In genomic region chr20:3550857-3551256, GRCh38 we compare ENCODE assay signal across 19 cellular contexts.
A peak's percentile ranks its signal among the peaks of the same experiment; 100 is the strongest.
DNase-seq lines count a peak whose midpoint lies in the region; ATAC-seq, FAIRE-seq and TF ChIP-seq lines count a peak whose summit lies in the region.
"Had no signal": no experiment of that assay in that cellular context is flagged by ENCODE, and none has a peak within 500 bp of the region (broad histone marks: within the 10 kb centered on the region; RNA-seq: fewer than 3 reads in every experiment).

No MANE protein-coding gene starts in this region.

- DNase-seq in IMR-90 (no peak), bronchial epithelial cell (ENCODE audit: low read depth) (no peak), thyroid gland (peak; percentile 40 to 44)
- DNase-seq: CD8-positive, alpha-beta T cell; COR-L47; DMS153; DMS79 treated with DMSO at 0.1 percent for 48 hours; EL; H7 had no signal

- no peak overlapping the region for H2AFZ ChIP-seq in IMR-90 (replicated peaks; ENCODE audit: low read length, poor library complexity)
- H2AFZ ChIP-seq: GM23338 had no signal

- no peak overlapping the region for H3K27ac ChIP-seq in IMR-90 (ENCODE audit: insufficient read depth, low read length)
- peak overlapping the region; percentile 73 to 81 for H3K27ac ChIP-seq in liver (ENCODE audit: low read depth in 1 of 2, low read length in 2 of 2)
- H3K27ac ChIP-seq in thyroid gland, result no peak overlapping the region
- no peak overlapping the region for H3K27ac ChIP-seq in gastroesophageal sphincter

- ATAC-seq in IMR-90 (ENCODE audit: low read depth), result no peak
- ATAC-seq in HG03460 (IDR thresholded peaks at IDR 0.05; ENCODE audit: unreplicated experiment), result no peak
- no peak for ATAC-seq in gastroesophageal sphincter
- no peak for ATAC-seq in HG03025 (IDR thresholded peaks at IDR 0.05; ENCODE audit: low FRiP score, unreplicated experiment)
- ATAC-seq: CD8-positive, alpha-beta T cell; GM23338; K562 had no signal

- no peak overlapping the region for H2BK15ac ChIP-seq in IMR-90 (ENCODE audit: low read depth, low read length)

- TF ChIP-seq CTCF in IMR-90 (conservative IDR thresholded peaks at IDR 0.05; ENCODE audit: low read depth, low read length), result no peak
- TF ChIP-seq CTCF in bronchial epithelial cell (IDR thresholded peaks at IDR 0.05; ENCODE audit: insufficient read depth, low read length, severe bottlenecking), result no peak
- peak; percentile 25 for TF ChIP-seq CTCF in liver (IDR thresholded peaks at IDR 0.05; ENCODE audit: low read depth, low read length, missing input control)
- no peak for TF ChIP-seq CTCF in thyroid gland (IDR thresholded peaks at IDR 0.05)
- TF ChIP-seq CTCF in gastroesophageal sphincter (IDR thresholded peaks at IDR 0.05), result no peak

- no peak overlapping the region for H3K14ac ChIP-seq in IMR-90 (replicated peaks; ENCODE audit: low read depth, low read length)

- H4K20me1 ChIP-seq in IMR-90 (ENCODE audit: insufficient read depth, low read length), result no peaks in the 10 kb centered on the region

- H2BK5ac ChIP-seq in IMR-90 (ENCODE audit: low read depth, low read length, poor library complexity, severe bottlenecking), result no peak overlapping the region

- H2BK20ac ChIP-seq in IMR-90 (ENCODE audit: low read depth, low read length), result no peak overlapping the region

- H4K5ac ChIP-seq in IMR-90 (ENCODE audit: low read depth, low read length), result no peak overlapping the region

- no peak for TF ChIP-seq RAD21 in IMR-90 (IDR thresholded peaks at IDR 0.05; ENCODE audit: low read length)
- TF ChIP-seq RAD21 in liver (IDR thresholded peaks at IDR 0.05), result peak in 1 of 2 donors; percentile 23

- H3K27me3 ChIP-seq in IMR-90 (ENCODE audit: control insufficient read depth, insufficient read depth, low read length) (no peaks in the 10 kb centered on the region), bronchial epithelial cell (ENCODE audit: control insufficient read depth, insufficient read depth, low read length) (no peaks in the 10 kb centered on the region), liver (ENCODE audit: control insufficient read depth in 4 of 4, insufficient read depth in 4 of 4, low read length in 3 of 4) (no peaks in the 10 kb centered on the region), thyroid gland (no peaks in the 10 kb centered on the region), gastroesophageal sphincter (no peaks in the 10 kb centered on the region)

- H3K18ac ChIP-seq in IMR-90 (ENCODE audit: low read depth, low read length), result no peak overlapping the region

- no TSS peak for BruUV-seq in IMR-90 (replicated peaks; lab: Mats Ljungman, UMichigan)

- H3K36me3 ChIP-seq in IMR-90 (ENCODE audit: control insufficient read depth, insufficient read depth, low read length), result peaks cover 5% of the 10 kb centered on the region; the same call in 1 of the 2 replicates
- peaks cover 7% of the 10 kb centered on the region for H3K36me3 ChIP-seq in bronchial epithelial cell (ENCODE audit: control insufficient read depth, insufficient read depth, low read length)
- H3K36me3 ChIP-seq in liver (ENCODE audit: control insufficient read depth in 4 of 4, insufficient read depth in 3 of 4, low read depth in 1 of 4, low read length in 3 of 4), result peaks cover 0 to 4% (median under 1%) of the 10 kb centered on the region in 4 donors
- no peaks in the 10 kb centered on the region for H3K36me3 ChIP-seq in thyroid gland
- H3K36me3 ChIP-seq in gastroesophageal sphincter, result peaks cover 0 to 54% of the 10 kb centered on the region in 2 donors

- no peak for TF ChIP-seq EP300 in gastroesophageal sphincter (IDR thresholded peaks at IDR 0.05)

- in situ Hi-C loops in IMR-90 (cut with MboI; ENCODE audit: low sequenced_read_pairs), result no loop called here

- no peak overlapping the region for H2BK120ac ChIP-seq in IMR-90 (ENCODE audit: low read depth, low read length)

- no peak overlapping the region for H3K4ac ChIP-seq in IMR-90 (ENCODE audit: low read depth, low read length)

- H3K4me1 ChIP-seq in IMR-90 (ENCODE audit: control insufficient read depth, insufficient read depth, low read length), result no peaks in the 10 kb centered on the region
- peaks cover 2 to 52% (median 38%) of the 10 kb centered on the region in 4 donors for H3K4me1 ChIP-seq in liver (ENCODE audit: control insufficient read depth in 4 of 4, insufficient read depth in 4 of 4, low read length in 3 of 4)
- peaks cover 0 to 14% of the 10 kb centered on the region in 2 donors for H3K4me1 ChIP-seq in thyroid gland
- no peaks in the 10 kb centered on the region for H3K4me1 ChIP-seq in gastroesophageal sphincter

- no CpG with 5 or more reads among the region's 1 CpG for WGBS in IMR-90 (ENCODE audit: extremely low coverage in 2 of 2, insufficient read length in 1 of 2), 2 experiments
- 25% methylated on average over 1 of the region's 1 CpG for WGBS in liver
- WGBS in thyroid gland, 2 donors, result 17 to 26% methylated on average over 1 of the region's 1 CpG
- WGBS in gastroesophageal sphincter (ENCODE audit: low coverage in 1 of 2), 2 donors, result 20% methylated on average over 1 of the region's 1 CpG; no CpG with 5 or more reads in 1 of the 2 donors

- H3K9me1 ChIP-seq in IMR-90 (ENCODE audit: insufficient read depth, low read length), result peaks cover 3% of the 10 kb centered on the region

- no peak overlapping the region for H2AK5ac ChIP-seq in IMR-90 (ENCODE audit: low read depth, low read length)

- peak; percentile 86 for FAIRE-seq in bronchial epithelial cell (lab: Jason Lieb, UNC)
- FAIRE-seq: D721Med, G401.6, GM12891, HTR-8/SVneo, K562 had no signal

- 0 out of 2 replicates have a peak overlapping the region, but pooled peaks have one; percentile 32 for H3K23ac ChIP-seq in IMR-90 (ENCODE audit: low read depth, low read length)

- POLR2A ChIA-PET in IMR-90 (lab: Charles Lee; ENCODE audit: unreplicated experiment), result no interaction called here

- no peaks in the 10 kb centered on the region for H3K9me3 ChIP-seq in IMR-90 (ENCODE audit: control insufficient read depth, insufficient read depth, low read length)
- H3K9me3 ChIP-seq in liver (ENCODE audit: control insufficient read depth in 4 of 4, low read length in 3 of 4), result no peaks in the 10 kb centered on the region
- no peaks in the 10 kb centered on the region for H3K9me3 ChIP-seq in thyroid gland
- H3K9me3 ChIP-seq in gastroesophageal sphincter, result no peaks in the 10 kb centered on the region

- peaks cover 9 to 14% of the 10 kb centered on the region in 2 experiments; a peak in 3 of 4 replicates for H3K79me1 ChIP-seq in IMR-90 (ENCODE audit: low read depth in 1 of 2, low read length in 2 of 2)

- no peak overlapping the region for H3K4me2 ChIP-seq in IMR-90 (ENCODE audit: low read depth, low read length)
- H3K4me2 ChIP-seq: GM23338 had no signal

- CTCF ChIA-PET in IMR-90 (lab: Yijun Ruan, JAX), result interaction anchor here (0.6 kb wide), 1 partner anchor 590 kb away, joined by 3 read pairs; no protein-coding TSS in a partner anchor

- H2AK9ac ChIP-seq in IMR-90 (replicated peaks; ENCODE audit: low read depth, low read length, poor library complexity), result no peak overlapping the region

- H3K4me3 ChIP-seq in IMR-90 (ENCODE audit: insufficient read depth, low read depth, low read length) (no peak overlapping the region), bronchial epithelial cell (ENCODE audit: low read depth, low read length) (no peak overlapping the region), liver (ENCODE audit: low read depth in 1 of 3, low read length in 3 of 3) (no peak overlapping the region), thyroid gland (replicated peaks in 1 of 3) (no peak overlapping the region), gastroesophageal sphincter (no peak overlapping the region)
- H3K4me3 ChIP-seq: GM23338, K562 had no signal

- no peak overlapping the region for H4K91ac ChIP-seq in IMR-90 (ENCODE audit: insufficient read depth, low read depth, low read length)

- no peak overlapping the region for H3K9ac ChIP-seq in IMR-90 (ENCODE audit: low read depth, low read length)
- H3K9ac ChIP-seq in liver (ENCODE audit: low read depth in 1 of 2, low read length in 2 of 2), result peak overlapping the region in 1 of 2 donors; percentile 50

- no peak for TF ChIP-seq POLR2A in IMR-90 (IDR thresholded peaks at IDR 0.05; ENCODE audit: low read depth, low read length)
- TF ChIP-seq POLR2A in thyroid gland (IDR thresholded peaks at IDR 0.05), result no peak
- TF ChIP-seq POLR2A in gastroesophageal sphincter (IDR thresholded peaks at IDR 0.05), result no peak

- no peak overlapping the region for H3K56ac ChIP-seq in IMR-90 (ENCODE audit: extremely low read depth, insufficient read depth, low read length)

- dilution Hi-C loops in IMR-90 (cut with HindIII; ENCODE audit: low sequenced_read_pairs, unreplicated experiment), result no loop called here

- intact Hi-C loops in IMR-90 (cut with micrococcal nuclease), result no loop called here
- intact Hi-C loops in thyroid gland (cut with DNase I), result no loop called here

- H4K8ac ChIP-seq in IMR-90 (ENCODE audit: low read depth in 2 of 2, low read length in 2 of 2), result no peak overlapping the region

TF ChIP-seq in IMR-90, 13 proteins besides CTCF, POLR2A, EP300 and RAD21:
- TF ChIP-seq BHLHE40 (IDR thresholded peaks at IDR 0.05; ENCODE audit: low read depth, low read length) (no peak), RFX5 (IDR thresholded peaks at IDR 0.05; ENCODE audit: low read depth, low read length) (no peak), RCOR1 (IDR thresholded peaks at IDR 0.05; ENCODE audit: insufficient replicate concordance, low read length) (no peak), MXI1 (IDR thresholded peaks at IDR 0.05; ENCODE audit: borderline replicate concordance, low read depth, low read length) (no peak)

TF ChIP-seq in liver, 16 proteins besides CTCF, POLR2A, EP300 and RAD21 (continues in another document):
- no peak for TF ChIP-seq EGR1 (IDR thresholded peaks at IDR 0.05; ENCODE audit: low read depth in 2 of 2)
- peak; percentile 29 to 46 for TF ChIP-seq HNF4A (conservative IDR thresholded peaks at IDR 0.05)
- TF ChIP-seq ATF3 (IDR thresholded peaks at IDR 0.05), result no peak
- TF ChIP-seq, protein P1, sequence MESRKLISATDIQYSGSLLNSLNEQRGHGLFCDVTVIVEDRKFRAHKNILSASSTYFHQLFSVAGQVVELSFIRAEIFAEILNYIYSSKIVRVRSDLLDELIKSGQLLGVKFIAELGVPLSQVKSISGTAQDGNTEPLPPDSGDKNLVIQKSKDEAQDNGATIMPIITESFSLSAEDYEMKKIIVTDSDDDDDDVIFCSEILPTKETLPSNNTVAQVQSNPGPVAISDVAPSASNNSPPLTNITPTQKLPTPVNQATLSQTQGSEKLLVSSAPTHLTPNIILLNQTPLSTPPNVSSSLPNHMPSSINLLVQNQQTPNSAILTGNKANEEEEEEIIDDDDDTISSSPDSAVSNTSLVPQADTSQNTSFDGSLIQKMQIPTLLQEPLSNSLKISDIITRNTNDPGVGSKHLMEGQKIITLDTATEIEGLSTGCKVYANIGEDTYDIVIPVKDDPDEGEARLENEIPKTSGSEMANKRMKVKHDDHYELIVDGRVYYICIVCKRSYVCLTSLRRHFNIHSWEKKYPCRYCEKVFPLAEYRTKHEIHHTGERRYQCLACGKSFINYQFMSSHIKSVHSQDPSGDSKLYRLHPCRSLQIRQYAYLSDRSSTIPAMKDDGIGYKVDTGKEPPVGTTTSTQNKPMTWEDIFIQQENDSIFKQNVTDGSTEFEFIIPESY (IDR thresholded peaks at IDR 0.05), result no peak
- TF ChIP-seq RXRA (IDR thresholded peaks at IDR 0.05), result peak; percentile 20 to 68

Comparison
In these comparisons a context has a peak if more than half of its experiments do, and no peak if none do; other contexts are left out.
1. DNase-seq: peak in thyroid gland (2 of 2); none in IMR-90 (single experiment) and bronchial epithelial cell (single experiment).
2. H3K27ac ChIP-seq: peak in liver (2 of 2); none in IMR-90 (single experiment), thyroid gland (0 of 3) and gastroesophageal sphincter (0 of 4).